Comparison of ENCODE assay signal across 22 cellular contexts in the genomic region with DNA sequence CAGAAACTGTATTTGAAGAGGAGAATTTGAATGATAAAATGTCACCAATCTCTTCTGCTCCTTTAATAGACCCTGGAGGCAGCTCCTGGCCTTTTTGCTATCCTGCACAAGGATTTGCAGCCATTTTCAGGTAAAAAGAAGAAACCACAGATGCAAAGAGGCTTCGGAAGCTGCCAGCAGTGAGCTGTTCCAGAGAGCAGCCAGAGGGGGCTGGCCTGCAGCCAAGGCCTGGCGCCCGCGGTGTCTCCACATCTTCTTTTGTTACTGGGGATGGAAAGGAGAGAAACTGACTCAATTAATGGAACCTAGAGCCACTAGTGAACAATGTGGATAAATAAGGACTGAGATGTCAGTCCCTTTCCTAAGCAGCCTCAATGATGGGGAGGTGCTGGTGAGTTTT. TPM values are rescaled to one million over a fixed set of nuclear protein-coding genes. Genes with fewer than 3 reads are reported as not detected.
DNase-seq lines count a peak whose midpoint lies in the region; ATAC-seq and TF ChIP-seq lines count a peak whose summit lies in the region.
"Had no signal": no experiment of that assay in that cellular context is flagged by ENCODE, and none has a peak within 500 bp of the region (broad histone marks: within the 10 kb centered on the region; RNA-seq: fewer than 3 reads in every experiment).

No MANE protein-coding gene starts in this region.

- TF ChIP-seq CTCF in RWPE2 (IDR thresholded peaks at IDR 0.05; ENCODE audit: poor library complexity, severe bottlenecking): no peak
- no peak for TF ChIP-seq CTCF in sigmoid colon (IDR thresholded peaks at IDR 0.05)

- H3K9me3 ChIP-seq in RWPE2 (ENCODE audit: severe bottlenecking): no peaks in the 10 kb centered on the region
- no peaks in the 10 kb centered on the region for H3K9me3 ChIP-seq in sigmoid colon
- H3K9me3 ChIP-seq: A549, upper lobe of left lung had no signal

- H3K36me3 ChIP-seq in RWPE2 (ENCODE audit: low read depth) (no peaks in the 10 kb centered on the region), sigmoid colon (no peaks in the 10 kb centered on the region)
- H3K36me3 ChIP-seq: upper lobe of left lung, WERI-Rb-1 had no signal

- H3K4me1 ChIP-seq in RWPE2 (ENCODE audit: insufficient read depth, poor library complexity, severe bottlenecking) (no peaks in the 10 kb centered on the region), sigmoid colon (peaks cover 0 to 19% (median 10%) of the 10 kb centered on the region in 4 donors)
- H3K4me1 ChIP-seq: A549, upper lobe of left lung had no signal

- 0 out of 3 replicates have a peak, but pooled peaks have one; percentile 41 for ATAC-seq in RWPE2 (ENCODE audit: low read depth)
- ATAC-seq: Right ventricle myocardium inferior; stimulated activated naive B cell treated with anti-CD40 and anti-IgM and Interleukin-4, amounts not matched to agents 10 μg/mL and 1 μg/mL and 100 μg/mL, for 72 hours had no signal

- intact Hi-C loops in sigmoid colon (cut with DNase I): no loop called here

- no peak for TF ChIP-seq EP300 in sigmoid colon (IDR thresholded peaks at IDR 0.05)

- H3K4me3 ChIP-seq in RWPE2 (ENCODE audit: severe bottlenecking): no peak overlapping the region
- H3K4me3 ChIP-seq in sigmoid colon: no peak overlapping the region
- H3K4me3 ChIP-seq: A549, upper lobe of left lung had no signal

- no peak for TF ChIP-seq POLR2A in sigmoid colon (IDR thresholded peaks at IDR 0.05)

- no peak overlapping the region for H3K27ac ChIP-seq in RWPE2 (ENCODE audit: poor library complexity, severe bottlenecking)
- no peak overlapping the region for H3K27ac ChIP-seq in sigmoid colon
- H3K27ac ChIP-seq: A549, upper lobe of left lung, WERI-Rb-1 had no signal

- H3K27me3 ChIP-seq in RWPE2 (ENCODE audit: insufficient read depth, poor library complexity, severe bottlenecking) (peaks cover 6% of the 10 kb centered on the region), sigmoid colon (no peaks in the 10 kb centered on the region)
- H3K27me3 ChIP-seq: upper lobe of left lung had no signal

- DNase-seq in NCI-H2107 treated with DMSO at 0.1 percent for 48 hours (lab: John Stamatoyannopoulos, UW; ENCODE audit: unreplicated experiment) (peak; percentile 6), NCI-H2107 (lab: John Stamatoyannopoulos, UW) (no peak), M059J (ENCODE audit: low read depth) (peak; percentile 22), RWPE2 (ENCODE audit: low spot score) (no peak), sigmoid colon (peak; percentile 74), SKM-1 treated with dmso at 0.1 percent for 144 hours (lab: John Stamatoyannopoulos, UW; ENCODE audit: unreplicated experiment) (no peak), cortex of kidney (lab: John Stamatoyannopoulos, UW) (no peak), NCI-H524 treated with DMSO at 0.1 percent for 48 hours (lab: John Stamatoyannopoulos, UW) (no peak)
- DNase-seq: activated CD8-positive, alpha-beta memory T cell treated with anti-CD3 and anti-CD28 coated beads for 24 hours; CD4-positive, CD25-positive, alpha-beta regulatory T cell; hippocampal formation; NCI-H187; NK-92 treated with Interleukin-12 subunit alpha and Interleukin-12 subunit beta, amount 100 ng/mL, for 24 hours; retina; stimulated activated naive B cell treated with anti-CD40 and anti-IgM and Interleukin-4, amounts not matched to agents 10 μg/mL and 1 μg/mL and 100 μg/mL, for 72 hours; T-helper 1 cell; WERI-Rb-1 had no signal

- WGBS in sigmoid colon, 2 donors: 34 to 45% methylated on average over 4 of the region's 4 CpGs

RNA-seq across cellular contexts. Expression of a gene that starts 23.9 kb away (rescaled TPM):
- total RNA-seq in M059J (2014; rRNA removed; shearing (Covaris generic)): not detected in 2 replicates
- total RNA-seq in sigmoid colon: not detected
- not detected for polyA plus RNA-seq in sigmoid colon
- total RNA-seq: activated T-helper 2 cell treated with anti-CD3 and anti-CD28 coated beads, Interferon-gamma antibody, Interleukin-2, Interleukin-4, amounts not matched to agents 10 μg/mL and 5 μg/mL and 100 μg/mL, durations not matched to agents 14 hours and 24 hours and 36 hours; CD4-positive, CD25-positive, alpha-beta regulatory T cell; MCF 10A; Right ventricle myocardium inferior; upper lobe of left lung had no signal
- polyA plus RNA-seq: A549; CD4-positive, CD25-positive, alpha-beta regulatory T cell had no signal

Comparison
In these comparisons a context has a peak if more than half of its experiments do, and no peak if none do; other contexts are left out.
1. DNase-seq: peak in NCI-H2107 treated with DMSO at 0.1 percent for 48 hours (single experiment), M059J (single experiment) and sigmoid colon (single experiment); none in NCI-H2107 (single experiment), RWPE2 (single experiment), SKM-1 treated with dmso at 0.1 percent for 144 hours (single experiment), cortex of kidney (single experiment) and NCI-H524 treated with DMSO at 0.1 percent for 48 hours (single experiment).